24 cellular contexts compared by ENCODE assay signal in the genomic region with DNA sequence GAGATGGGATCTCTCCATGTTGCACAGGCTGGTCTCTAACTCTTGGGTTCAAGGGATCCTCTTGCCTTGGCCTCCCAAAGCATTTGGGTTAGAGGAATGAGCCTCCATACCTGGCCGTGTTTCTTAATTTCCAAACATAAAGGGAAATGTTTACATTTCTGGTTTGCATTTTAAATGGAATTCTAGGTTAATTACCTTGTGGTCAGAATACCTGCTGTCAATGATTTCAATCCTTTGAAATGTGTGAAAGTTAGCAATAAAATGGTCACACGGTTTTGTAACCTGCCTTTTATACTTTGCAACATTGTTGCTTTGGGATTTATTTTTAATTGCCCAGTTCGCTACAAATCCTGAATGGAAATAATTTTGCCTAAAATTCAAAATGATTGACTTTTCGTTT. TPM values are rescaled to one million over a fixed set of nuclear protein-coding genes. Genes with fewer than 3 reads are reported as not detected.
"Had no signal": no experiment of that assay in that cellular context is flagged by ENCODE, and none has a peak within 500 bp of the region (broad histone marks: within the 10 kb centered on the region; RNA-seq: fewer than 3 reads in every experiment).

No MANE protein-coding gene starts in this region.

- H3K4me1 Mint-ChIP-seq: activated CD4-positive, alpha-beta memory T cell treated with anti-CD3 and anti-CD28 coated beads, Interleukin-2, amount 10 ng/mL, durations not matched to agents 7 days and 5 days; activated CD8-positive, alpha-beta memory T cell treated with anti-CD3 and anti-CD28 coated beads, Interleukin-2, amount 10 ng/mL, durations not matched to agents 7 days and 5 days; activated naive CD8-positive, alpha-beta T cell treated with anti-CD3 and anti-CD28 coated beads, Interleukin-2, amount 50 U/mL, for 24 hours; brain; immature natural killer cell; natural killer cell had no signal

- ATAC-seq: activated CD8-positive, alpha-beta memory T cell treated with anti-CD3 and anti-CD28 coated beads, Interleukin-2, amount 10 ng/mL, durations not matched to agents 7 days and 5 days; activated naive CD8-positive, alpha-beta T cell treated with anti-CD3 and anti-CD28 coated beads, Interleukin-2, amount 50 U/mL, for 24 hours; left ventricle myocardium superior; natural killer cell; sciatic nerve; stimulated activated memory B cell treated with anti-CD40 and anti-IgM and Interleukin-4, amounts not matched to agents 10 μg/mL and 1 μg/mL and 100 μg/mL, for 72 hours had no signal

- H3K27me3 ChIP-seq: pancreas, stomach, suprapubic skin had no signal

- FAIRE-seq: pancreas, small intestine had no signal

- H3K9me3 Mint-ChIP-seq: activated CD4-positive, alpha-beta memory T cell treated with anti-CD3 and anti-CD28 coated beads, Interleukin-2, amount 10 ng/mL, durations not matched to agents 7 days and 5 days; activated naive CD8-positive, alpha-beta T cell treated with anti-CD3 and anti-CD28 coated beads, Interleukin-2, amount 50 U/mL, for 24 hours; brain; dendritic cell treated with granulocyte-macrophage colony-stimulating factor and Interleukin-4, amounts not matched to agents 40 ng/mL and 50 ng/mL, for 4 days; immature natural killer cell; natural killer cell; stimulated activated memory B cell treated with anti-CD40 and anti-IgM and Interleukin-4, amounts not matched to agents 10 μg/mL and 1 μg/mL and 100 μg/mL, for 72 hours; T-helper 1 cell treated with Interleukin-12 subunit alpha and Interleukin-12 subunit beta and Interleukin-4 antibody, amounts not matched to agents 30 μg/mL and 1 μg/mL, for 36 hours had no signal

- H3K36me3 Mint-ChIP-seq: natural killer cell had no signal

- H3K27ac Mint-ChIP-seq: activated CD4-positive, alpha-beta memory T cell treated with anti-CD3 and anti-CD28 coated beads, Interleukin-2, amount 10 ng/mL, durations not matched to agents 7 days and 5 days; activated CD8-positive, alpha-beta memory T cell treated with anti-CD3 and anti-CD28 coated beads, Interleukin-2, amount 10 ng/mL, durations not matched to agents 7 days and 5 days; activated naive CD8-positive, alpha-beta T cell treated with anti-CD3 and anti-CD28 coated beads, Interleukin-2, amount 50 U/mL, for 24 hours; dendritic cell treated with granulocyte-macrophage colony-stimulating factor and Interleukin-4, amounts not matched to agents 40 ng/mL and 50 ng/mL, for 4 days; natural killer cell; stimulated activated memory B cell treated with anti-CD40 and anti-IgM and Interleukin-4, amounts not matched to agents 10 μg/mL and 1 μg/mL and 100 μg/mL, for 72 hours; T-helper 1 cell treated with Interleukin-12 subunit alpha and Interleukin-12 subunit beta and Interleukin-4 antibody, amounts not matched to agents 30 μg/mL and 1 μg/mL, for 36 hours had no signal

- H3K4me1 ChIP-seq: pancreas, stomach, suprapubic skin had no signal

- H3K9me3 ChIP-seq: pancreas, stomach, suprapubic skin had no signal

- H3K27me3 Mint-ChIP-seq: activated CD4-positive, alpha-beta memory T cell treated with anti-CD3 and anti-CD28 coated beads, Interleukin-2, amount 10 ng/mL, durations not matched to agents 7 days and 5 days; activated CD8-positive, alpha-beta memory T cell treated with anti-CD3 and anti-CD28 coated beads, Interleukin-2, amount 10 ng/mL, durations not matched to agents 7 days and 5 days; activated naive CD8-positive, alpha-beta T cell treated with anti-CD3 and anti-CD28 coated beads, Interleukin-2, amount 50 U/mL, for 24 hours; brain; dendritic cell treated with granulocyte-macrophage colony-stimulating factor and Interleukin-4, amounts not matched to agents 40 ng/mL and 50 ng/mL, for 4 days; stimulated activated memory B cell treated with anti-CD40 and anti-IgM and Interleukin-4, amounts not matched to agents 10 μg/mL and 1 μg/mL and 100 μg/mL, for 72 hours had no signal

- H3K4me3 ChIP-seq: pancreas, stomach, suprapubic skin had no signal

- DNase-seq: activated CD4-positive, alpha-beta memory T cell treated with anti-CD3 and anti-CD28 coated beads, Interleukin-2, amount 10 ng/mL, durations not matched to agents 7 days and 5 days; activated CD4-positive, alpha-beta T cell treated with anti-CD3 and anti-CD28 coated beads for 4 hours; activated CD4-positive, CD25-positive, alpha-beta regulatory T cell; activated CD8-positive, alpha-beta memory T cell treated with anti-CD3 and anti-CD28 coated beads, Interleukin-2, amount 10 ng/mL, durations not matched to agents 7 days and 5 days; activated gamma-delta T cell; activated naive CD4-positive, alpha-beta T cell treated with anti-CD3 and anti-CD28 coated beads, Interleukin-2, amount 50 U/mL, for 16 hours; activated naive CD8-positive, alpha-beta T cell treated with anti-CD3 and anti-CD28 coated beads, Interleukin-2, amount 50 U/mL, for 24 hours; activated T-cell treated with anti-CD3 and anti-CD28 coated beads for 4 hours; effector CD4-positive, alpha-beta T cell; foreskin melanocyte; immature natural killer cell; left ventricle myocardium superior; midbrain; natural killer cell; pancreas; small intestine; stimulated activated CD4-positive, alpha-beta T cell treated with anti-CD3 and anti-CD28 coated beads, Interleukin-2, amount 100 ng/mL, for 24 hours; stomach had no signal

- H3K4me3 Mint-ChIP-seq: activated CD4-positive, alpha-beta memory T cell treated with anti-CD3 and anti-CD28 coated beads, Interleukin-2, amount 10 ng/mL, durations not matched to agents 7 days and 5 days; activated CD8-positive, alpha-beta memory T cell treated with anti-CD3 and anti-CD28 coated beads, Interleukin-2, amount 10 ng/mL, durations not matched to agents 7 days and 5 days; activated naive CD8-positive, alpha-beta T cell treated with anti-CD3 and anti-CD28 coated beads, Interleukin-2, amount 50 U/mL, for 24 hours; brain; dendritic cell treated with granulocyte-macrophage colony-stimulating factor and Interleukin-4, amounts not matched to agents 40 ng/mL and 50 ng/mL, for 4 days; immature natural killer cell; natural killer cell; stimulated activated memory B cell treated with anti-CD40 and anti-IgM and Interleukin-4, amounts not matched to agents 10 μg/mL and 1 μg/mL and 100 μg/mL, for 72 hours; T-helper 1 cell treated with Interleukin-12 subunit alpha and Interleukin-12 subunit beta and Interleukin-4 antibody, amounts not matched to agents 30 μg/mL and 1 μg/mL, for 36 hours had no signal

- H3K27ac ChIP-seq: stomach had no signal

RNA-seq across cellular contexts. Expression of a gene that starts 26.3 kb away (rescaled TPM):
- total RNA-seq: left ventricle myocardium superior had no signal
